In genomic region chr2:162058973-162059668, GRCh38 we compare ENCODE assay signal across 1 cellular context.
TF ChIP-seq lines count a peak whose summit lies in the region.

No MANE protein-coding gene starts in this region.

TF ChIP-seq in GM12878, 131 proteins besides CTCF, POLR2A, EP300 and RAD21 (continued from another document and continues in another):
- peak; percentile 78 for TF ChIP-seq MEF2A (IDR thresholded peaks at IDR 0.05; ENCODE audit: insufficient read depth, low read depth, low read length)
- TF ChIP-seq, protein P1, sequence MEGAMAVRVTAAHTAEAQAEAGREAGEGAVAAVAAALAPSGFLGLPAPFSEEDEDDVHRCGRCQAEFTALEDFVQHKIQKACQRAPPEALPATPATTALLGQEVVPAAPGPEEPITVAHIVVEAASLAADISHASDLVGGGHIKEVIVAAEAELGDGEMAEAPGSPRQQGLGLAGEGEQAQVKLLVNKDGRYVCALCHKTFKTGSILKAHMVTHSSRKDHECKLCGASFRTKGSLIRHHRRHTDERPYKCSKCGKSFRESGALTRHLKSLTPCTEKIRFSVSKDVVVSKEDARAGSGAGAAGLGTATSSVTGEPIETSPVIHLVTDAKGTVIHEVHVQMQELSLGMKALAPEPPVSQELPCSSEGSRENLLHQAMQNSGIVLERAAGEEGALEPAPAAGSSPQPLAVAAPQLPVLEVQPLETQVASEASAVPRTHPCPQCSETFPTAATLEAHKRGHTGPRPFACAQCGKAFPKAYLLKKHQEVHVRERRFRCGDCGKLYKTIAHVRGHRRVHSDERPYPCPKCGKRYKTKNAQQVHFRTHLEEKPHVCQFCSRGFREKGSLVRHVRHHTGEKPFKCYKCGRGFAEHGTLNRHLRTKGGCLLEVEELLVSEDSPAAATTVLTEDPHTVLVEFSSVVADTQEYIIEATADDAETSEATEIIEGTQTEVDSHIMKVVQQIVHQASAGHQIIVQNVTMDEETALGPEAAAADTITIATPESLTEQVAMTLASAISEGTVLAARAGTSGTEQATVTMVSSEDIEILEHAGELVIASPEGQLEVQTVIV (IDR thresholded peaks at IDR 0.05; ENCODE audit: borderline replicate concordance, partially characterized antibody), result no peak
- TF ChIP-seq FOS (IDR thresholded peaks at IDR 0.05; ENCODE audit: borderline replicate concordance, extremely low read depth, insufficient read length), result no peak
- no peak for TF ChIP-seq PAX8 (IDR thresholded peaks at IDR 0.05)
- TF ChIP-seq HCFC1 (IDR thresholded peaks at IDR 0.05; ENCODE audit: low read length), result no peak
- no peak for TF ChIP-seq IRF5 (IDR thresholded peaks at IDR 0.05; ENCODE audit: borderline replicate concordance)
- TF ChIP-seq ZBED1 (IDR thresholded peaks at IDR 0.05; ENCODE audit: borderline replicate concordance), result no peak; the same call in 1 of the 2 replicates
- no peak for TF ChIP-seq NKRF (conservative IDR thresholded peaks at IDR 0.05)
- TF ChIP-seq ZNF207 (IDR thresholded peaks at IDR 0.05; ENCODE audit: borderline replicate concordance), result no peak
- no peak for TF ChIP-seq NRF1 (conservative IDR thresholded peaks at IDR 0.05; ENCODE audit: low read depth, low read length)
- TF ChIP-seq, protein P2, sequence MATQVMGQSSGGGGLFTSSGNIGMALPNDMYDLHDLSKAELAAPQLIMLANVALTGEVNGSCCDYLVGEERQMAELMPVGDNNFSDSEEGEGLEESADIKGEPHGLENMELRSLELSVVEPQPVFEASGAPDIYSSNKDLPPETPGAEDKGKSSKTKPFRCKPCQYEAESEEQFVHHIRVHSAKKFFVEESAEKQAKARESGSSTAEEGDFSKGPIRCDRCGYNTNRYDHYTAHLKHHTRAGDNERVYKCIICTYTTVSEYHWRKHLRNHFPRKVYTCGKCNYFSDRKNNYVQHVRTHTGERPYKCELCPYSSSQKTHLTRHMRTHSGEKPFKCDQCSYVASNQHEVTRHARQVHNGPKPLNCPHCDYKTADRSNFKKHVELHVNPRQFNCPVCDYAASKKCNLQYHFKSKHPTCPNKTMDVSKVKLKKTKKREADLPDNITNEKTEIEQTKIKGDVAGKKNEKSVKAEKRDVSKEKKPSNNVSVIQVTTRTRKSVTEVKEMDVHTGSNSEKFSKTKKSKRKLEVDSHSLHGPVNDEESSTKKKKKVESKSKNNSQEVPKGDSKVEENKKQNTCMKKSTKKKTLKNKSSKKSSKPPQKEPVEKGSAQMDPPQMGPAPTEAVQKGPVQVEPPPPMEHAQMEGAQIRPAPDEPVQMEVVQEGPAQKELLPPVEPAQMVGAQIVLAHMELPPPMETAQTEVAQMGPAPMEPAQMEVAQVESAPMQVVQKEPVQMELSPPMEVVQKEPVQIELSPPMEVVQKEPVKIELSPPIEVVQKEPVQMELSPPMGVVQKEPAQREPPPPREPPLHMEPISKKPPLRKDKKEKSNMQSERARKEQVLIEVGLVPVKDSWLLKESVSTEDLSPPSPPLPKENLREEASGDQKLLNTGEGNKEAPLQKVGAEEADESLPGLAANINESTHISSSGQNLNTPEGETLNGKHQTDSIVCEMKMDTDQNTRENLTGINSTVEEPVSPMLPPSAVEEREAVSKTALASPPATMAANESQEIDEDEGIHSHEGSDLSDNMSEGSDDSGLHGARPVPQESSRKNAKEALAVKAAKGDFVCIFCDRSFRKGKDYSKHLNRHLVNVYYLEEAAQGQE (IDR thresholded peaks at IDR 0.05; ENCODE audit: low read depth, low read length), result no peak
- TF ChIP-seq, protein P3, sequence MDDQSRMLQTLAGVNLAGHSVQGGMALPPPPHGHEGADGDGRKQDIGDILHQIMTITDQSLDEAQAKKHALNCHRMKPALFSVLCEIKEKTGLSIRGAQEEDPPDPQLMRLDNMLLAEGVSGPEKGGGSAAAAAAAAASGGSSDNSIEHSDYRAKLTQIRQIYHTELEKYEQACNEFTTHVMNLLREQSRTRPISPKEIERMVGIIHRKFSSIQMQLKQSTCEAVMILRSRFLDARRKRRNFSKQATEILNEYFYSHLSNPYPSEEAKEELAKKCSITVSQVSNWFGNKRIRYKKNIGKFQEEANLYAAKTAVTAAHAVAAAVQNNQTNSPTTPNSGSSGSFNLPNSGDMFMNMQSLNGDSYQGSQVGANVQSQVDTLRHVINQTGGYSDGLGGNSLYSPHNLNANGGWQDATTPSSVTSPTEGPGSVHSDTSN (IDR thresholded peaks at IDR 0.05; ENCODE audit: insufficient replicate concordance, low read depth, low read length), result no peak
- no peak for TF ChIP-seq MYB (IDR thresholded peaks at IDR 0.05; ENCODE audit: borderline replicate concordance, low read depth, low read length)
- no peak for TF ChIP-seq RBBP5 (conservative IDR thresholded peaks at IDR 0.05)
- TF ChIP-seq CREB1 (IDR thresholded peaks at IDR 0.05; ENCODE audit: low read depth), result peak; percentile 52; the same call in 1 of the 2 replicates
- no peak for TF ChIP-seq ZZZ3 (IDR thresholded peaks at IDR 0.05; ENCODE audit: control insufficient read depth, insufficient read length, low read depth)
- TF ChIP-seq SMAD5 (IDR thresholded peaks at IDR 0.05; ENCODE audit: low read depth), result no peak
- peak; percentile 25; the same call in 1 of the 2 replicates for TF ChIP-seq RUNX3 (IDR thresholded peaks at IDR 0.05; ENCODE audit: low read length)
- TF ChIP-seq CHD2 (IDR thresholded peaks at IDR 0.05; ENCODE audit: borderline replicate concordance, low read depth, low read length), result 0 out of 2 replicates have a peak, but pooled peaks have one; percentile 63
- peak; percentile 63 for TF ChIP-seq NR2F1 (conservative IDR thresholded peaks at IDR 0.05)
- peak; percentile 74 for TF ChIP-seq NFIC (IDR thresholded peaks at IDR 0.05; ENCODE audit: low read depth, low read length)
- TF ChIP-seq HDAC2 (IDR thresholded peaks at IDR 0.05), result no peak
- TF ChIP-seq EGR1 (IDR thresholded peaks at IDR 0.05; ENCODE audit: borderline replicate concordance in 1 of 2, low read depth in 2 of 2, low read length in 2 of 2), result no peak
- TF ChIP-seq ZBTB4 (CRISPR knock-in tag; IDR thresholded peaks at IDR 0.05), result no peak
- TF ChIP-seq BCL11A (IDR thresholded peaks at IDR 0.05; ENCODE audit: low read depth, low read length), result peak; percentile 47; the same call in 1 of the 2 replicates
- no peak for TF ChIP-seq ZNF384 (IDR thresholded peaks at IDR 0.05; ENCODE audit: borderline replicate concordance, low read depth, low read length)
- TF ChIP-seq, protein P4, sequence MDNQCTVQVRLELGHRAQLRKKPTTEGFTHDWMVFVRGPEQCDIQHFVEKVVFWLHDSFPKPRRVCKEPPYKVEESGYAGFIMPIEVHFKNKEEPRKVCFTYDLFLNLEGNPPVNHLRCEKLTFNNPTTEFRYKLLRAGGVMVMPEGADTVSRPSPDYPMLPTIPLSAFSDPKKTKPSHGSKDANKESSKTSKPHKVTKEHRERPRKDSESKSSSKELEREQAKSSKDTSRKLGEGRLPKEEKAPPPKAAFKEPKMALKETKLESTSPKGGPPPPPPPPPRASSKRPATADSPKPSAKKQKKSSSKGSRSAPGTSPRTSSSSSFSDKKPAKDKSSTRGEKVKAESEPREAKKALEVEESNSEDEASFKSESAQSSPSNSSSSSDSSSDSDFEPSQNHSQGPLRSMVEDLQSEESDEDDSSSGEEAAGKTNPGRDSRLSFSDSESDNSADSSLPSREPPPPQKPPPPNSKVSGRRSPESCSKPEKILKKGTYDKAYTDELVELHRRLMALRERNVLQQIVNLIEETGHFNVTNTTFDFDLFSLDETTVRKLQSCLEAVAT (IDR thresholded peaks at IDR 0.05), result 0 out of 2 replicates have a peak, but pooled peaks have one; percentile 29
- no peak for TF ChIP-seq TCF3 (IDR thresholded peaks at IDR 0.05; ENCODE audit: borderline replicate concordance, insufficient read depth, low read depth, low read length)
- peak; percentile 77 for TF ChIP-seq PAX5 (IDR thresholded peaks at IDR 0.05; ENCODE audit: borderline replicate concordance, low read depth, low read length)
- no peak for TF ChIP-seq CHD4 (IDR thresholded peaks at IDR 0.05)
- no peak for TF ChIP-seq TBL1XR1 (IDR thresholded peaks at IDR 0.05; ENCODE audit: low read depth, low read length)
- no peak for TF ChIP-seq TCF12 (IDR thresholded peaks at IDR 0.05; ENCODE audit: low read depth, low read length)
- no peak for TF ChIP-seq ATF3 (IDR thresholded peaks at IDR 0.05; ENCODE audit: borderline replicate concordance, extremely low read depth, low read depth, low read length)
- no peak for TF ChIP-seq RELA (IDR thresholded peaks at IDR 0.05; ENCODE audit: borderline replicate concordance, partially characterized antibody)
- no peak for TF ChIP-seq HDGF (IDR thresholded peaks at IDR 0.05)
- TF ChIP-seq SREBF1 (IDR thresholded peaks at IDR 0.05; ENCODE audit: low read length), result no peak
- peak; percentile 81 for TF ChIP-seq CBX5 (IDR thresholded peaks at IDR 0.05; ENCODE audit: low read depth)
- peak; percentile 65 for TF ChIP-seq JUNB (IDR thresholded peaks at IDR 0.05)
- no peak for TF ChIP-seq CBFB (IDR thresholded peaks at IDR 0.05; ENCODE audit: low read depth)
- no peak for TF ChIP-seq ZSCAN29 (IDR thresholded peaks at IDR 0.05)
- TF ChIP-seq CEBPZ (IDR thresholded peaks at IDR 0.05; ENCODE audit: low read depth, low read length), result no peak
- TF ChIP-seq DPF2 (IDR thresholded peaks at IDR 0.05), result peak; percentile 67; the same call in 1 of the 2 replicates
- TF ChIP-seq, protein P5, sequence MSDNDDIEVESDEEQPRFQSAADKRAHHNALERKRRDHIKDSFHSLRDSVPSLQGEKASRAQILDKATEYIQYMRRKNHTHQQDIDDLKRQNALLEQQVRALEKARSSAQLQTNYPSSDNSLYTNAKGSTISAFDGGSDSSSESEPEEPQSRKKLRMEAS (IDR thresholded peaks at IDR 0.05; ENCODE audit: low read depth, low read length), result no peak
